Comparison of ENCODE assay signal across 1 cellular context in the genomic region with DNA sequence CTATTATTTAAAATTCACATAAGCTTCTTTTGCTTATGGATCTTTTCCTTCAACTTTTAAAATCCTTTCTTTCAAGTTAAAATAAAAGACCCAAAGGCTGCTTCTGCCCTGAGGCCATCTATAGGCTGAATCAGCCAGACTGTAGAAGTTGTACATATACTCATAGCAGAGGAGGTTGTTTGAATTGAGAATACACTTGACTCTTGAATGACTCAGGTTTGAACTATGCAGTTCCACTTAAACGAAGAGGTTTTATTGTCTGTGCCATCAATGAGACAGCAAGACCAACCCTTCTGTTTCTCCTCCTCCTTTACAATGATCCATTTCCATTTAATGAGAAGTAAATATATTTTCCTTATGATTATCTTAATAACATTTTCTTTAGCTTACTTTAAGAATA.
A peak's percentile ranks its signal among the peaks of the same experiment; 100 is the strongest.
TF ChIP-seq lines count a peak whose summit lies in the region.

No MANE protein-coding gene starts in this region.

TF ChIP-seq in endothelial cell of umbilical vein, 7 proteins besides CTCF, POLR2A, EP300 and RAD21:
- TF ChIP-seq, protein P1, sequence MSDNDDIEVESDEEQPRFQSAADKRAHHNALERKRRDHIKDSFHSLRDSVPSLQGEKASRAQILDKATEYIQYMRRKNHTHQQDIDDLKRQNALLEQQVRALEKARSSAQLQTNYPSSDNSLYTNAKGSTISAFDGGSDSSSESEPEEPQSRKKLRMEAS (IDR thresholded peaks at IDR 0.05; ENCODE audit: insufficient read depth, insufficient read length), result no peak
- TF ChIP-seq FOS (IDR thresholded peaks at IDR 0.05; ENCODE audit: borderline replicate concordance, insufficient read depth, low read length), result peak; percentile 69
TF ChIP-seq in endothelial cell of umbilical vein: peak in this region for 1.
